Comparison of ENCODE assay signal across 9 cellular contexts in genomic region chr7:115477193-115477651, GRCh38.
DNase-seq lines count a peak whose midpoint lies in the region; ATAC-seq, FAIRE-seq and TF ChIP-seq lines count a peak whose summit lies in the region.
"Had no signal": no experiment of that assay in that cellular context is flagged by ENCODE, and none has a peak within 500 bp of the region (broad histone marks: within the 10 kb centered on the region; RNA-seq: fewer than 3 reads in every experiment).

No MANE protein-coding gene starts in this region.

- H3K27me3 Mint-ChIP-seq in T-helper 1 cell treated with Interleukin-12 subunit alpha and Interleukin-12 subunit beta and Interleukin-4 antibody, amounts not matched to agents 30 μg/mL and 1 μg/mL, for 36 hours (ENCODE audit: low read depth): peaks cover 29% of the 10 kb centered on the region
- peaks cover 18% of the 10 kb centered on the region for H3K27me3 Mint-ChIP-seq in brain

- H3K27ac ChIP-seq in kidney (ENCODE audit: low read depth in 2 of 2, low read length in 2 of 2) (no peak overlapping the region), subcutaneous abdominal adipose tissue (ENCODE audit: low read depth, low read length) (no peak overlapping the region)

- peaks cover 0 to 9% (median 3%) of the 10 kb centered on the region in 5 donors for H3K27me3 ChIP-seq in subcutaneous abdominal adipose tissue (ENCODE audit: control insufficient read depth in 5 of 5, insufficient read depth in 4 of 5, low read length in 5 of 5)

- H3K4me3 Mint-ChIP-seq in T-helper 1 cell treated with Interleukin-12 subunit alpha and Interleukin-12 subunit beta and Interleukin-4 antibody, amounts not matched to agents 30 μg/mL and 1 μg/mL, for 36 hours: peak overlapping the region; percentile 32
- peak overlapping the region; percentile 76 to 86 (median 83) for H3K4me3 Mint-ChIP-seq in brain

- FAIRE-seq in kidney (lab: Jason Lieb, UNC) (no peak), GM12892 (lab: Jason Lieb, UNC) (no peak)

- H3K9me3 ChIP-seq in kidney (ENCODE audit: control insufficient read depth in 1 of 2, low read length in 2 of 2) (no peaks in the 10 kb centered on the region), subcutaneous abdominal adipose tissue (ENCODE audit: control insufficient read depth in 5 of 5, low read length in 5 of 5) (no peaks in the 10 kb centered on the region)

- no peak overlapping the region for H3K27ac Mint-ChIP-seq in T-helper 1 cell treated with Interleukin-12 subunit alpha and Interleukin-12 subunit beta and Interleukin-4 antibody, amounts not matched to agents 30 μg/mL and 1 μg/mL, for 36 hours
- peak overlapping the region in 3 of 5 experiments; percentile 47 to 57 (median 47) for H3K27ac Mint-ChIP-seq in brain

- intact Hi-C loops in kidney (cut with DNase I): no loop called here

- TF ChIP-seq CTCF in brain (conservative IDR thresholded peaks at IDR 0.05) (no peak), kidney (IDR thresholded peaks at IDR 0.05; ENCODE audit: borderline replicate concordance, extremely low read depth, insufficient read depth) (no peak)

- no peak overlapping the region for H3K9ac ChIP-seq in kidney (ENCODE audit: low read length in 2 of 2)
- peak overlapping the region in 2 of 5 donors; percentile 14 to 64 for H3K9ac ChIP-seq in subcutaneous abdominal adipose tissue (ENCODE audit: low read length in 5 of 5)

- TF ChIP-seq POLR2A in GM12892 (IDR thresholded peaks at IDR 0.05; ENCODE audit: low read depth, low read length): no peak

- DNase-seq in T-helper 1 cell (no peak), kidney (peak; percentile 53), AML-193 (lab: John Stamatoyannopoulos, UW) (no peak), GM12892 (ENCODE audit: insufficient read length) (no peak)
- DNase-seq: activated gamma-delta T cell treated with Interleukin-2 at 50 U/mL for 16 hours had no signal

- no peaks in the 10 kb centered on the region for H3K36me3 Mint-ChIP-seq in T-helper 1 cell treated with Interleukin-12 subunit alpha and Interleukin-12 subunit beta and Interleukin-4 antibody, amounts not matched to agents 30 μg/mL and 1 μg/mL, for 36 hours (ENCODE audit: low read depth)
- no peaks in the 10 kb centered on the region for H3K36me3 Mint-ChIP-seq in brain

- peaks cover 6% of the 10 kb centered on the region for H3K4me1 Mint-ChIP-seq in T-helper 1 cell treated with Interleukin-12 subunit alpha and Interleukin-12 subunit beta and Interleukin-4 antibody, amounts not matched to agents 30 μg/mL and 1 μg/mL, for 36 hours (ENCODE audit: low read depth)
- H3K4me1 Mint-ChIP-seq in brain: peaks cover 42% of the 10 kb centered on the region

- ATAC-seq in HG03342 (IDR thresholded peaks at IDR 0.05; ENCODE audit: unreplicated experiment): no peak

- no peaks in the 10 kb centered on the region for H3K9me3 Mint-ChIP-seq in T-helper 1 cell treated with Interleukin-12 subunit alpha and Interleukin-12 subunit beta and Interleukin-4 antibody, amounts not matched to agents 30 μg/mL and 1 μg/mL, for 36 hours
- H3K9me3 Mint-ChIP-seq in brain: no peaks in the 10 kb centered on the region

- H3K36me3 ChIP-seq in kidney (ENCODE audit: control insufficient read depth in 1 of 2, insufficient read depth in 2 of 2, low read length in 2 of 2): no peaks in the 10 kb centered on the region
- H3K36me3 ChIP-seq in subcutaneous abdominal adipose tissue (ENCODE audit: control insufficient read depth in 5 of 5, insufficient read depth in 5 of 5, low read length in 5 of 5): no peaks in the 10 kb centered on the region

- H3K4me3 ChIP-seq in kidney (ENCODE audit: low read length in 2 of 2) (peak overlapping the region in 1 of 2 donors; percentile 29), subcutaneous abdominal adipose tissue (ENCODE audit: low read depth in 1 of 5, low read length in 5 of 5) (peak overlapping the region; percentile 54 to 66 (median 60))

- H3K4me1 ChIP-seq in kidney (ENCODE audit: control insufficient read depth in 1 of 2, insufficient read depth in 1 of 2, low read depth in 1 of 2, low read length in 2 of 2): peaks cover 2 to 4% of the 10 kb centered on the region in 2 donors
- H3K4me1 ChIP-seq in subcutaneous abdominal adipose tissue (ENCODE audit: control insufficient read depth in 5 of 5, insufficient read depth in 5 of 5, low read length in 5 of 5): peaks cover 0 to 10% (median 8%) of the 10 kb centered on the region in 5 donors
